In the genomic region with DNA sequence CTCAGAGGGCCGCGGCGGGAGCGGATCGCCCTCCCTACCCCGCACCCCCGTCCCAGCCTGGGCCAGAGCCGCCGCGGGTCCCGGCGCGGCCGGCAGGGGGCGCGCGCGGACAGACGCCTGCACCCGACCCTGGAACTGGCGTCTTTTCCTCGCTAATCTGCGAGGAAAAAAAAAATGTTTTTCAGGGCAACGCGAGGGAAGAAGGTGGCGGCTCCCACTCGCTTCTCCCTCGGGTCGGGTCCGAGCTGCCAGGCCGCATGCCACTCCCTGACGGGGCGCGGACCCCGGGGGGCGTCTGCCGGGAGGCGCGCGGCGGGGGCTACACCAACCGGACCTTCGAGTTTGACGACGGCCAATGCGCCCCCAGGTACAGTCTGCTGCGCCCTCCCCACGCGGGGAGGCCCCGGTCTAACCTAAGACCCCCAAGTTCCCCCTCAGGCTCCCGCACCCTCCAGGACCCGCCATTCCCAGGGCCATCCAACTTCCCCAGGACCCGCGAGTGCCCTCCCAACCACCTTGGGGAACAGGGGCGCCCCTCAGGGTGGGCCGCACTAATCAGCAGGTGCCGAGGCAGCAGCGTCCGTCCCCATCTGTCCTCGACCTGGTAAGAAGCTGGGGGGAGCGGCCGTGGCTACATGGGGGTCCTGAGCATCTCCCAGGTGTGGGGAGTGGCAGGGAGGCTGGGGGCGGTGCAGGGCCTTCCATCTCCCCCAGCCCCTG, we compare ENCODE assay signal across 1 cellular context.
A peak's percentile ranks its signal among the peaks of the same experiment; 100 is the strongest.
TF ChIP-seq lines count a peak whose summit lies in the region.

A gene (plus strand): TSS at position 184 of the 720 bp plus-strand sequence. CDS start 74 bp downstream, at position 258.

TF ChIP-seq in K562, 482 proteins besides CTCF, POLR2A, EP300 and RAD21 (continued from another document):
- TF ChIP-seq, protein P1, sequence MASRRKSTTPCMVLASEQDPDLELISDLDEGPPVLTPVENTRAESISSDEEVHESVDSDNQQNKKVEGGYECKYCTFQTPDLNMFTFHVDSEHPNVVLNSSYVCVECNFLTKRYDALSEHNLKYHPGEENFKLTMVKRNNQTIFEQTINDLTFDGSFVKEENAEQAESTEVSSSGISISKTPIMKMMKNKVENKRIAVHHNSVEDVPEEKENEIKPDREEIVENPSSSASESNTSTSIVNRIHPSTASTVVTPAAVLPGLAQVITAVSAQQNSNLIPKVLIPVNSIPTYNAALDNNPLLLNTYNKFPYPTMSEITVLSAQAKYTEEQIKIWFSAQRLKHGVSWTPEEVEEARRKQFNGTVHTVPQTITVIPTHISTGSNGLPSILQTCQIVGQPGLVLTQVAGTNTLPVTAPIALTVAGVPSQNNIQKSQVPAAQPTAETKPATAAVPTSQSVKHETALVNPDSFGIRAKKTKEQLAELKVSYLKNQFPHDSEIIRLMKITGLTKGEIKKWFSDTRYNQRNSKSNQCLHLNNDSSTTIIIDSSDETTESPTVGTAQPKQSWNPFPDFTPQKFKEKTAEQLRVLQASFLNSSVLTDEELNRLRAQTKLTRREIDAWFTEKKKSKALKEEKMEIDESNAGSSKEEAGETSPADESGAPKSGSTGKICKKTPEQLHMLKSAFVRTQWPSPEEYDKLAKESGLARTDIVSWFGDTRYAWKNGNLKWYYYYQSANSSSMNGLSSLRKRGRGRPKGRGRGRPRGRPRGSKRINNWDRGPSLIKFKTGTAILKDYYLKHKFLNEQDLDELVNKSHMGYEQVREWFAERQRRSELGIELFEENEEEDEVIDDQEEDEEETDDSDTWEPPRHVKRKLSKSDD (conservative IDR thresholded peaks at IDR 0.05; ENCODE audit: low read length) = no peak
- no peak for TF ChIP-seq ZNF124 (CRISPR knock-in tag; IDR thresholded peaks at IDR 0.05)
- 0 out of 4 replicates have a peak, but pooled peaks of 1 of the 2 experiments have one; percentile 28 for TF ChIP-seq NONO (IDR thresholded peaks at IDR 0.05; ENCODE audit: low read depth in 2 of 2, low read length in 1 of 2)
- TF ChIP-seq, protein P2, sequence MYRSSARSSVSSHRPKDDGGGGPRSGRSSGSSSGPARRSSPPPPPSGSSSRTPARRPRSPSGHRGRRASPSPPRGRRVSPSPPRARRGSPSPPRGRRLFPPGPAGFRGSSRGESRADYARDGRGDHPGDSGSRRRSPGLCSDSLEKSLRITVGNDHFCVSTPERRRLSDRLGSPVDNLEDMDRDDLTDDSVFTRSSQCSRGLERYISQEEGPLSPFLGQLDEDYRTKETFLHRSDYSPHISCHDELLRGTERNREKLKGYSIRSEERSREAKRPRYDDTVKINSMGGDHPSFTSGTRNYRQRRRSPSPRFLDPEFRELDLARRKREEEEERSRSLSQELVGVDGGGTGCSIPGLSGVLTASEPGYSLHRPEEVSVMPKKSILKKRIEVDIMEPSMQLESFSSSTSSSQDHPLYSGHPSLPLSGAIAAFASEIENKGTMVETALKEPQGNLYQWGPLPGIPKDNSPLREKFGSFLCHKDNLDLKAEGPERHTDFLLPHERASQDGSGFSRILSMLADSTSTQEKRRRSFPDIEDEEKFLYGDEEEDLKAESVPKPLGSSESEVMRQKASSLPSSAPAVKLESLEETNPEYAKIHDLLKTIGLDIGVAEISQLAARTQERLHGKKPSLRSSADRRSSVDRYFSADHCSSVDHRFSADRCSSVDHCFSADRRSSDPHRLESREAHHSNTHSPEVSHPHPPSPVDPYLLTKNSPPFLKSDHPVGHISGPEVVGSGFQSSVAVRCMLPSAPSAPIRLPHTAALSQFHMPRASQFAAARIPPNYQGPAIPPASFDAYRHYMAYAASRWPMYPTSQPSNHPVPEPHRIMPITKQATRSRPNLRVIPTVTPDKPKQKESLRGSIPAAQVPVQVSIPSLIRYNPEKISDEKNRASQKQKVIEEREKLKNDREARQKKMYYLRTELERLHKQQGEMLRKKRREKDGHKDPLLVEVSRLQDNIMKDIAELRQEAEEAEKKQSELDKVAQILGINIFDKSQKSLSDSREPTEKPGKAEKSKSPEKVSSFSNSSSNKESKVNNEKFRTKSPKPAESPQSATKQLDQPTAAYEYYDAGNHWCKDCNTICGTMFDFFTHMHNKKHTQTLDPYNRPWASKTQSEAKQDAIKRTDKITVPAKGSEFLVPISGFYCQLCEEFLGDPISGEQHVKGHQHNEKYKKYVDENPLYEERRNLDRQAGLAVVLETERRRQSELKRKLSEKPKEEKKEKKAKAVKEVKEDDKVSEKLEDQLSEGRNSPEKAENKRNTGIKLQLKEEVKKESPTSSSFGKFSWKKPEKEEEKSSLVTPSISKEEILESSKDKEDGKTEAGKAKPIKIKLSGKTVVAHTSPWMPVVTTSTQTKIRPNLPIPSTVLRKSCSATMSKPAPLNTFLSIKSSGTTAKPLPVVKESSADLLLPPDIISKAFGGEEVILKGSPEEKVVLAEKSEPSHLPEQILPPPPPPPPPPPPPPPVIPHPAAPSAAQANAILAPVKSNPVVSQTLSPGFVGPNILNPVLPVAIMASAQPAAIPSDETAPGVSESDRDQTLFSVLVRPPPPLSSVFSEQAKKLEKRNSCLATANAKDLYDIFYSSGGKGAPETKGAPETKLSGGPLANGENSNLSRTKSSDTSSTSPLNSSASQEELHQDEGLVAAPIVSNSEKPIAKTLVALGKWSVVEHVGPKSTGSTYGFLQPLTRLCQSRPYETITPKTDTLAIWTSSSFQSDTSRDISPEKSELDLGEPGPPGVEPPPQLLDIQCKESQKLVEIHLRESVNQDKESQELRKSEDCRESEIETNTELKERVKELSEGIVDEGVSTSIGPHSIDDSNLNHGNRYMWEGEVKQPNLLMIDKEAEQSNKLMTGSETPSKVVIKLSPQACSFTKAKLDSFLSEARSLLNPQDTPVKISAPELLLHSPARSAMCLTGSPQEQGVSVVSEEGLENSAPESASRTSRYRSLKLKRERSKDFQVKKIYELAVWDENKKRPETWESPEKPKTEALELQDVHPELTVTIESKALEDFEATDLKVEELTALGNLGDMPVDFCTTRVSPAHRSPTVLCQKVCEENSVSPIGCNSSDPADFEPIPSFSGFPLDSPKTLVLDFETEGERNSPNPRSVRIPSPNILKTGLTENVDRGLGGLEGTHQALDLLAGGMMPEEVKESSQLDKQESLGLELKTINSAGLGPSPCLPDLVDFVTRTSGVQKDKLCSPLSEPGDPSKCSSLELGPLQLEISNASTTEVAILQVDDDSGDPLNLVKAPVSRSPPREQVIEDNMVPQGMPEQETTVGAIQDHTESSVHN (IDR thresholded peaks at IDR 0.05; ENCODE audit: borderline replicate concordance in 1 of 2, low read depth in 1 of 2) = no peak
- no peak for TF ChIP-seq NR1H2 (CRISPR knock-in tag; IDR thresholded peaks at IDR 0.05)
- TF ChIP-seq, protein P3, sequence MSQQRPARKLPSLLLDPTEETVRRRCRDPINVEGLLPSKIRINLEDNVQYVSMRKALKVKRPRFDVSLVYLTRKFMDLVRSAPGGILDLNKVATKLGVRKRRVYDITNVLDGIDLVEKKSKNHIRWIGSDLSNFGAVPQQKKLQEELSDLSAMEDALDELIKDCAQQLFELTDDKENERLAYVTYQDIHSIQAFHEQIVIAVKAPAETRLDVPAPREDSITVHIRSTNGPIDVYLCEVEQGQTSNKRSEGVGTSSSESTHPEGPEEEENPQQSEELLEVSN (IDR thresholded peaks at IDR 0.05; ENCODE audit: borderline replicate concordance in 1 of 2, extremely low read depth in 1 of 2, insufficient read depth in 1 of 2, insufficient read length in 1 of 2, low read depth in 1 of 2, low read length in 1 of 2, poor library complexity in 1 of 2, severe bottlenecking in 1 of 2) = peak in 1 of 2 experiments; percentile 41
- no peak for TF ChIP-seq NBN (IDR thresholded peaks at IDR 0.05; ENCODE audit: low read depth)
- TF ChIP-seq ESRRA (IDR thresholded peaks at IDR 0.05; ENCODE audit: borderline replicate concordance, low read depth) = 0 out of 2 replicates have a peak, but pooled peaks have one; percentile 39
- TF ChIP-seq ZBED1 (IDR thresholded peaks at IDR 0.05) = no peak
- TF ChIP-seq SPI1 (IDR thresholded peaks at IDR 0.05; ENCODE audit: borderline replicate concordance, low read depth, low read length) = no peak
- TF ChIP-seq, protein P4, sequence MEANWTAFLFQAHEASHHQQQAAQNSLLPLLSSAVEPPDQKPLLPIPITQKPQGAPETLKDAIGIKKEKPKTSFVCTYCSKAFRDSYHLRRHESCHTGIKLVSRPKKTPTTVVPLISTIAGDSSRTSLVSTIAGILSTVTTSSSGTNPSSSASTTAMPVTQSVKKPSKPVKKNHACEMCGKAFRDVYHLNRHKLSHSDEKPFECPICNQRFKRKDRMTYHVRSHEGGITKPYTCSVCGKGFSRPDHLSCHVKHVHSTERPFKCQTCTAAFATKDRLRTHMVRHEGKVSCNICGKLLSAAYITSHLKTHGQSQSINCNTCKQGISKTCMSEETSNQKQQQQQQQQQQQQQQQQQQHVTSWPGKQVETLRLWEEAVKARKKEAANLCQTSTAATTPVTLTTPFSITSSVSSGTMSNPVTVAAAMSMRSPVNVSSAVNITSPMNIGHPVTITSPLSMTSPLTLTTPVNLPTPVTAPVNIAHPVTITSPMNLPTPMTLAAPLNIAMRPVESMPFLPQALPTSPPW (CRISPR knock-in tag; IDR thresholded peaks at IDR 0.05) = peak; percentile 53; the same call in 1 of the 2 replicates
- peak; percentile 69 for TF ChIP-seq STAG1 (CRISPR knock-in tag; IDR thresholded peaks at IDR 0.05; ENCODE audit: borderline replicate concordance)
- TF ChIP-seq FIP1L1 (IDR thresholded peaks at IDR 0.05; ENCODE audit: low read depth, low read length, poor library complexity, severe bottlenecking) = peak; percentile 42
- peak; percentile 68 for TF ChIP-seq SMC3 (conservative IDR thresholded peaks at IDR 0.05; ENCODE audit: insufficient read depth, low read depth, low read length)
- TF ChIP-seq MXI1 (IDR thresholded peaks at IDR 0.05; ENCODE audit: low read depth, low read length) = no peak
- TF ChIP-seq ZNF384 (IDR thresholded peaks at IDR 0.05; ENCODE audit: low read depth, low read length) = peak; percentile 77
- TF ChIP-seq GABPB1 (CRISPR knock-in tag; IDR thresholded peaks at IDR 0.05) = peak; percentile 17; the same call in 1 of the 2 replicates
- TF ChIP-seq BHLHE40 (IDR thresholded peaks at IDR 0.05; ENCODE audit: low read length) = no peak
- 0 out of 4 replicates have a peak, but pooled peaks of 1 of the 2 experiments have one; percentile 2 for TF ChIP-seq NRF1 (conservative IDR thresholded peaks at IDR 0.05 in 1 of 2, IDR thresholded peaks at IDR 0.05 in 1 of 2)
- no peak for TF ChIP-seq JUN (IDR thresholded peaks at IDR 0.05; ENCODE audit: borderline replicate concordance, low read depth, low read length)
- TF ChIP-seq JUN (CRISPR knock-in tag; IDR thresholded peaks at IDR 0.05; ENCODE audit: borderline replicate concordance) = no peak
- peak; percentile 84 for TF ChIP-seq XRCC5 (IDR thresholded peaks at IDR 0.05; ENCODE audit: low read depth, low read length)
- peak; percentile 44; the same call in 1 of the 2 replicates for TF ChIP-seq ZBTB7A (IDR thresholded peaks at IDR 0.05; ENCODE audit: borderline replicate concordance, control insufficient read depth, low read depth, low read length)
- 0 out of 2 replicates have a peak, but pooled peaks have one; percentile 27 for TF ChIP-seq TARDBP (IDR thresholded peaks at IDR 0.05)
- TF ChIP-seq DPF2 (IDR thresholded peaks at IDR 0.05) = no peak
- 0 out of 2 replicates have a peak, but pooled peaks have one; percentile 12 for TF ChIP-seq KLF16 (IDR thresholded peaks at IDR 0.05)
- TF ChIP-seq, protein P5, sequence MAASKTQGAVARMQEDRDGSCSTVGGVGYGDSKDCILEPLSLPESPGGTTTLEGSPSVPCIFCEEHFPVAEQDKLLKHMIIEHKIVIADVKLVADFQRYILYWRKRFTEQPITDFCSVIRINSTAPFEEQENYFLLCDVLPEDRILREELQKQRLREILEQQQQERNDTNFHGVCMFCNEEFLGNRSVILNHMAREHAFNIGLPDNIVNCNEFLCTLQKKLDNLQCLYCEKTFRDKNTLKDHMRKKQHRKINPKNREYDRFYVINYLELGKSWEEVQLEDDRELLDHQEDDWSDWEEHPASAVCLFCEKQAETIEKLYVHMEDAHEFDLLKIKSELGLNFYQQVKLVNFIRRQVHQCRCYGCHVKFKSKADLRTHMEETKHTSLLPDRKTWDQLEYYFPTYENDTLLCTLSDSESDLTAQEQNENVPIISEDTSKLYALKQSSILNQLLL (CRISPR knock-in tag; IDR thresholded peaks at IDR 0.05; ENCODE audit: borderline replicate concordance) = no peak
- TF ChIP-seq YY1 (IDR thresholded peaks at IDR 0.05; ENCODE audit: borderline replicate concordance in 1 of 3, control insufficient read depth in 1 of 3, extremely low read depth in 1 of 3, insufficient read depth in 3 of 3, insufficient read length in 1 of 3, insufficient replicate concordance in 2 of 3, low read depth in 1 of 3, low read length in 2 of 3) = peak in 1 of 3 experiments; percentile 30
- TF ChIP-seq DACH1 (IDR thresholded peaks at IDR 0.05; ENCODE audit: partially characterized antibody) = no peak
- 0 out of 4 replicates have a peak, but pooled peaks of 1 of the 2 experiments have one; percentile 20 for TF ChIP-seq MAZ (CRISPR knock-in tag; conservative IDR thresholded peaks at IDR 0.05 in 1 of 2, IDR thresholded peaks at IDR 0.05 in 1 of 2)
- TF ChIP-seq CXXC5 (CRISPR knock-in tag; IDR thresholded peaks at IDR 0.05) = peak; percentile 55
- no peak for TF ChIP-seq SIN3A (IDR thresholded peaks at IDR 0.05; ENCODE audit: borderline replicate concordance in 2 of 2, control insufficient read depth in 1 of 2, low read depth in 2 of 2, low read length in 2 of 2)
- peak; percentile 41; the same call in 1 of the 2 replicates for TF ChIP-seq SAFB (IDR thresholded peaks at IDR 0.05; ENCODE audit: borderline replicate concordance, low read depth, low read length)
- no peak for TF ChIP-seq ZNF23 (CRISPR knock-in tag; IDR thresholded peaks at IDR 0.05)
- TF ChIP-seq RB1 (IDR thresholded peaks at IDR 0.05; ENCODE audit: low read depth) = peak; percentile 78
- peak; percentile 81 for TF ChIP-seq ZNF134 (CRISPR knock-in tag; conservative IDR thresholded peaks at IDR 0.05)
- 0 out of 2 replicates have a peak, but pooled peaks have one; percentile 12 for TF ChIP-seq CREB1 (IDR thresholded peaks at IDR 0.05)
- TF ChIP-seq CREB1 (CRISPR knock-in tag; IDR thresholded peaks at IDR 0.05) = no peak
- TF ChIP-seq KAT2B (IDR thresholded peaks at IDR 0.05; ENCODE audit: low read depth, low read length) = no peak
- TF ChIP-seq, protein P6, sequence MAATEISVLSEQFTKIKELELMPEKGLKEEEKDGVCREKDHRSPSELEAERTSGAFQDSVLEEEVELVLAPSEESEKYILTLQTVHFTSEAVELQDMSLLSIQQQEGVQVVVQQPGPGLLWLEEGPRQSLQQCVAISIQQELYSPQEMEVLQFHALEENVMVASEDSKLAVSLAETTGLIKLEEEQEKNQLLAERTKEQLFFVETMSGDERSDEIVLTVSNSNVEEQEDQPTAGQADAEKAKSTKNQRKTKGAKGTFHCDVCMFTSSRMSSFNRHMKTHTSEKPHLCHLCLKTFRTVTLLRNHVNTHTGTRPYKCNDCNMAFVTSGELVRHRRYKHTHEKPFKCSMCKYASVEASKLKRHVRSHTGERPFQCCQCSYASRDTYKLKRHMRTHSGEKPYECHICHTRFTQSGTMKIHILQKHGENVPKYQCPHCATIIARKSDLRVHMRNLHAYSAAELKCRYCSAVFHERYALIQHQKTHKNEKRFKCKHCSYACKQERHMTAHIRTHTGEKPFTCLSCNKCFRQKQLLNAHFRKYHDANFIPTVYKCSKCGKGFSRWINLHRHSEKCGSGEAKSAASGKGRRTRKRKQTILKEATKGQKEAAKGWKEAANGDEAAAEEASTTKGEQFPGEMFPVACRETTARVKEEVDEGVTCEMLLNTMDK (IDR thresholded peaks at IDR 0.05; ENCODE audit: borderline replicate concordance, insufficient read depth, low read depth, low read length, poor library complexity, severe bottlenecking) = peak; percentile 45
